9 cellular contexts compared by ENCODE assay signal in genomic region chr15:49832421-49832980, GRCh38.
A peak's percentile ranks its signal among the peaks of the same experiment; 100 is the strongest.
DNase-seq lines count a peak whose midpoint lies in the region; ATAC-seq, FAIRE-seq and TF ChIP-seq lines count a peak whose summit lies in the region.
"Had no signal": no experiment of that assay in that cellular context is flagged by ENCODE, and none has a peak within 500 bp of the region (broad histone marks: within the 10 kb centered on the region; RNA-seq: fewer than 3 reads in every experiment).

No MANE protein-coding gene starts in this region.

- H3K4me1 Mint-ChIP-seq in Caco-2 (ENCODE audit: low read depth, unreplicated experiment) = no peaks in the 10 kb centered on the region

- H3K27ac ChIP-seq in GM12878 (ENCODE audit: control insufficient read depth, insufficient read depth) (no peak overlapping the region), uterus (no peak overlapping the region), ovary (no peak overlapping the region)

- 57% methylated on average over 10 of the region's 10 CpGs for WGBS in GM12878 (ENCODE audit: insufficient coverage, insufficient replicate concordance, low lambda C conversion rate, missing lambda C conversion rate)
- 60 to 77% (median 61%) methylated on average over 10 of the region's 10 CpGs for WGBS in ovary, 3 donors

- POLR2A ChIA-PET in Caco-2 (lab: Charles Lee) (no interaction called here), GM12878 (lab: Charles Lee) (no interaction called here)

- H3K4me1 ChIP-seq in Caco-2 (0 out of 2 replicates have a peak, but pooled peaks cover 6% of the 10 kb centered on the region), GM12878 (ENCODE audit: control insufficient read depth, insufficient read depth, low read length) (no peaks in the 10 kb centered on the region), uterus (no peaks in the 10 kb centered on the region), ovary (ENCODE audit: insufficient read depth) (no peaks in the 10 kb centered on the region)

- intact Hi-C loops in Caco-2 (cut with micrococcal nuclease; ENCODE audit: unreplicated experiment) = loop anchor here (2.0 kb wide), 1 partner anchor 362 kb away; no protein-coding TSS in a partner anchor
- intact Hi-C loops in GM12878 (cut with micrococcal nuclease; ENCODE audit: unreplicated experiment) = no loop called here
- intact Hi-C loops in left colon (cut with DNase I, micrococcal nuclease) = no loop called here
- intact Hi-C loops in uterus (cut with DNase I; ENCODE audit: low total_unique reads) = no loop called here
- intact Hi-C loops in ovary (cut with DNase I) = no loop called here

- TF ChIP-seq POLR2A in GM12878 (IDR thresholded peaks at IDR 0.05; ENCODE audit: low read depth, low read length) = no peak
- no peak for TF ChIP-seq POLR2A in uterus (IDR thresholded peaks at IDR 0.05)
- TF ChIP-seq POLR2A in ovary (IDR thresholded peaks at IDR 0.05) = no peak

- peak; percentile 31 to 73 for TF ChIP-seq CTCF in Caco-2 (IDR thresholded peaks at IDR 0.05; ENCODE audit: insufficient read depth in 1 of 2, low read depth in 1 of 2, low read length in 1 of 2, severe bottlenecking in 1 of 2, unreplicated experiment in 1 of 2)
- peak in 2 of 3 experiments; percentile 5 to 24; a peak in 1 of 6 replicates for TF ChIP-seq CTCF in GM12878 (IDR thresholded peaks at IDR 0.05 in 2 of 3, conservative IDR thresholded peaks at IDR 0.05 in 1 of 3; ENCODE audit: control insufficient read depth in 2 of 3, extremely low read depth in 1 of 3, insufficient read depth in 1 of 3, low read depth in 3 of 3, low read length in 3 of 3)
- TF ChIP-seq CTCF in uterus (IDR thresholded peaks at IDR 0.05) = no peak
- TF ChIP-seq CTCF in ovary (IDR thresholded peaks at IDR 0.05) = no peak

- FAIRE-seq in GM12878 (lab: Jason Lieb, UNC) = no peak

- ATAC-seq in GM12878 (peak; percentile 55; the same call in 2 of the 3 replicates), left colon (peak; percentile 100), GM18520 (IDR thresholded peaks at IDR 0.05; ENCODE audit: unreplicated experiment) (no peak)

- CTCF ChIA-PET in Caco-2 (lab: Charles Lee) = interaction anchor here (0.9 to 1.2 kb wide), 4 partner anchors 18 to 313 kb away, joined by 3 to 5 read pairs (median 4); no protein-coding TSS in a partner anchor
- CTCF ChIA-PET in GM12878 (lab: Yijun Ruan, JAX) = interaction anchor here (1.0 to 2.1 kb wide), 5 partner anchors 219 to 687 kb away, joined by 3 to 5 read pairs (median 4); no protein-coding TSS in a partner anchor

- TF ChIP-seq EP300 in Ishikawa (IDR thresholded peaks at IDR 0.05; ENCODE audit: borderline replicate concordance) (no peak), GM12878 (IDR thresholded peaks at IDR 0.05; ENCODE audit: borderline replicate concordance in 1 of 2, control insufficient read depth in 1 of 2, low read depth in 2 of 2, low read length in 2 of 2) (no peak), ovary (IDR thresholded peaks at IDR 0.05) (no peak)

- H2AFZ ChIP-seq in GM12878 (ENCODE audit: control insufficient read depth, low read depth, low read length) = no peak overlapping the region

- DNase-seq in Caco-2 (peak; percentile 52 to 61), GM12878 (ENCODE audit: low read depth, low spot score) (no peak), left colon (peak; percentile 57 to 61), uterus (no peak), amniotic stem cell (lab: John Stamatoyannopoulos, UW) (no peak), ovary (no peak)
- DNase-seq: stimulated activated CD4-positive, alpha-beta T cell treated with anti-CD3 and anti-CD28 coated beads, Interleukin-1b, Interleukin-23, amount 100 ng/mL, for 48 hours had no signal

- RAD21 ChIA-PET in GM12878 (lab: Charles Lee; ENCODE audit: unreplicated experiment) = interaction anchor here (1.3 kb wide), 1 partner anchor 171 kb away, joined by 5 read pairs; no protein-coding TSS in a partner anchor

- no peaks in the 10 kb centered on the region for H3K36me3 ChIP-seq in Caco-2 (ENCODE audit: control insufficient read depth, insufficient read depth, low read length)
- H3K36me3 ChIP-seq in GM12878 (ENCODE audit: control insufficient read depth in 2 of 2, insufficient read depth in 2 of 2, low read length in 1 of 2) = no peaks in the 10 kb centered on the region
- no peaks in the 10 kb centered on the region for H3K36me3 ChIP-seq in uterus
- H3K36me3 ChIP-seq in ovary = no peaks in the 10 kb centered on the region

- no peaks in the 10 kb centered on the region for H3K79me2 ChIP-seq in GM12878 (ENCODE audit: control insufficient read depth, insufficient read depth, low read length)

- H3K4me2 ChIP-seq in GM12878 (ENCODE audit: control insufficient read depth, insufficient read depth) = no peak overlapping the region

- in situ Hi-C loops in GM12878 (cut with MboI) = no loop called here

- no peak overlapping the region for H3K27ac Mint-ChIP-seq in Caco-2 (ENCODE audit: unreplicated experiment)

- SMC1A ChIA-PET in GM12878 (lab: Charles Lee; ENCODE audit: uncharacterized antibody, unreplicated experiment) = interaction anchor here (1.0 to 1.3 kb wide), 3 partner anchors 219 to 597 kb away, joined by 3 to 8 read pairs (median 6); no protein-coding TSS in a partner anchor

- H3K4me3 Mint-ChIP-seq in Caco-2 (ENCODE audit: unreplicated experiment) = no peak overlapping the region

- H3K36me3 Mint-ChIP-seq in Caco-2 (ENCODE audit: insufficient read depth, unreplicated experiment) = no peaks in the 10 kb centered on the region

- peaks cover 9% of the 10 kb centered on the region for H3K9me3 Mint-ChIP-seq in Caco-2 (ENCODE audit: unreplicated experiment)

- H3K9me3 ChIP-seq in Caco-2 = no peaks in the 10 kb centered on the region
- no peaks in the 10 kb centered on the region for H3K9me3 ChIP-seq in GM12878 (replicated peaks; ENCODE audit: control insufficient read depth, insufficient read depth, low read length)
- no peaks in the 10 kb centered on the region for H3K9me3 ChIP-seq in uterus
- no peaks in the 10 kb centered on the region for H3K9me3 ChIP-seq in ovary

- no peak overlapping the region for H3K9ac ChIP-seq in GM12878 (ENCODE audit: control insufficient read depth, insufficient read depth, low read length)

- no peaks in the 10 kb centered on the region for H3K27me3 ChIP-seq in Caco-2 (replicated peaks; ENCODE audit: control insufficient read depth, insufficient read depth, low read length)
- H3K27me3 ChIP-seq in GM12878 (replicated peaks in 1 of 2; ENCODE audit: control insufficient read depth in 2 of 2, insufficient read depth in 2 of 2, low read length in 1 of 2) = no peaks in the 10 kb centered on the region
- H3K27me3 ChIP-seq in uterus = no peaks in the 10 kb centered on the region
- no peaks in the 10 kb centered on the region for H3K27me3 ChIP-seq in ovary

- H3K27me3 Mint-ChIP-seq in Caco-2 (ENCODE audit: insufficient read depth, unreplicated experiment) = no peaks in the 10 kb centered on the region

- TF ChIP-seq RAD21 in Ishikawa (IDR thresholded peaks at IDR 0.05; ENCODE audit: low read depth) = peak; percentile 48
- no peak for TF ChIP-seq RAD21 in GM12878 (IDR thresholded peaks at IDR 0.05; ENCODE audit: insufficient read depth, low read depth, low read length)

- no peak overlapping the region for H3K4me3 ChIP-seq in Caco-2 (ENCODE audit: low read depth, low read length)
- no peak overlapping the region for H3K4me3 ChIP-seq in GM12878
- no peak overlapping the region for H3K4me3 ChIP-seq in uterus
- no peak overlapping the region for H3K4me3 ChIP-seq in ovary

- no peaks in the 10 kb centered on the region for H4K20me1 ChIP-seq in GM12878 (ENCODE audit: control insufficient read depth, insufficient read depth)

- BruUV-seq in Caco-2 (replicated peaks; lab: Mats Ljungman, UMichigan) (no TSS peak), GM12878 (replicated peaks; lab: Mats Ljungman, UMichigan) (no TSS peak)

TF ChIP-seq in Ishikawa, 13 proteins besides CTCF, POLR2A, EP300 and RAD21:
- TF ChIP-seq CEBPB (IDR thresholded peaks at IDR 0.05) (no peak), EGR1 (IDR thresholded peaks at IDR 0.05) (no peak), FOXM1 (IDR thresholded peaks at IDR 0.05; ENCODE audit: borderline replicate concordance, low read depth) (no peak)

TF ChIP-seq in GM12878, 131 proteins besides CTCF, POLR2A, EP300 and RAD21:
- TF ChIP-seq ETV6 (conservative IDR thresholded peaks at IDR 0.05 in 1 of 2, IDR thresholded peaks at IDR 0.05 in 1 of 2; ENCODE audit: borderline replicate concordance in 1 of 2, low read depth in 1 of 2) (0 out of 4 replicates have a peak, but pooled peaks of 1 of the 2 experiments have one; percentile 48), NR2C2 (IDR thresholded peaks at IDR 0.05; ENCODE audit: borderline replicate concordance, control insufficient read depth, insufficient read length, low read depth) (no peak), PAX8 (IDR thresholded peaks at IDR 0.05) (no peak)

Comparison
In these comparisons a context has a peak if more than half of its experiments do, and no peak if none do; other contexts are left out.
1. DNase-seq: peak in Caco-2 (2 of 2) and left colon (2 of 2); none in GM12878 (single experiment), uterus (0 of 2), amniotic stem cell (single experiment) and ovary (0 of 5).
2. CTCF ChIP-seq: peak in Caco-2 (2 of 2) and GM12878 (2 of 3); none in uterus (0 of 4) and ovary (0 of 3).